8 cellular contexts compared by ENCODE assay signal in the genomic region with DNA sequence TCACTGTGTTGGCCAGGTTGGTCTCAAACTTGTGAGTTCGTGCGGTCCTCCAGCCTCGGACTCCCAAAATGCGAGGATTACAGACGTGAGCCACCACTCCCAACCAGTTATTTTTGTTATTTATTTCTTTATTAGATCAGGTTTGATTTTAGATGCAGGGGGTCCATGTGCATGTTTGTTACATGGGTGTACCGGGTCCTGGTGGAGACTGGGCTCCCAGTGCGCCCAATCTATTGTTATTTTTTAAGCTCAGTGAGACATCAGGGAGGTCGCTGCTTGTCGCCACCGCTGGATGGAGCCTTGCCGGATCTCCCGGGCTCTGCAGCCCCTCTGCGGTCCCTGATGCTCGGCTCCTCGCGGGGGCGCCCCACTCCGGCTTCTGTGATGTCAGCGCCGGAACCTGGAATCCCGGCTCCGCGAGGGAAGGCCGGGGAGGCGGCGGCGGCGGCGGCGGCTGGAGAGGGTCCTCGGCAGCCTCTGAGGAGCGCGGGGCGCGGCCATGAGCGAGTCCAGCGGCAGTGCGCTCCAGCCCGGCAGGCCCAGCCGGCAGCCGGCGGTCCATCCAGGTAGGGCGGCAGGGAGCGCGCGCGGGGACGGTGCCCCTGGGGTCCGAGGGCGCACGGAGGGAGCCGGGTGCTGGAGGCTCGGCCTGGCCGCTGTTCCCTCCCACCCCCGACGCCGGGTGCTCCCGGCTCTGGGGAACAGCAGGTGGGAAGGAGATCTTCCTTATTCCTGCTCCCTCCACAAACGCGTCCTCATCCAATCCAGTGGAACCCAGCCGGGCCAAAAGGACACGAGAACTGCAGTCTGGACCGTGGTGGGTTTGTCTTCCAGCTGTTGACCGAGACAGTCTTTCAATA. TPM values are rescaled to one million over a fixed set of nuclear protein-coding genes. Genes with fewer than 3 reads are reported as not detected.
DNase-seq lines count a peak whose midpoint lies in the region; TF ChIP-seq lines count a peak whose summit lies in the region.

Gene TMC7, plus strand, starts transcription at position 370 of the 860 bp plus-strand sequence. Its CDS starts 130 bp downstream, at position 500.

- peak within 1 kb of the TSS; percentile 25 for H3K4me3 Mint-ChIP-seq in activated naive CD8-positive, alpha-beta T cell
- H3K4me3 Mint-ChIP-seq in glutamatergic neuron (ENCODE audit: unreplicated experiment) = peak within 1 kb of the TSS; percentile 83

- H4K8ac ChIP-seq in neuronal stem cell (ENCODE audit: low read depth, low read length) = no peak within 1 kb of the TSS

- H3K9me3 ChIP-seq in HEK293 (ENCODE audit: control insufficient read depth, insufficient read depth, low read depth, low read length) = no peaks in the 10 kb centered on the region
- no peaks in the 10 kb centered on the region for H3K9me3 ChIP-seq in neuronal stem cell (replicated peaks in 1 of 2; ENCODE audit: control insufficient read depth in 2 of 2, insufficient read depth in 1 of 2, low read depth in 1 of 2, low read length in 2 of 2)
- H3K9me3 ChIP-seq in vagina = no peaks in the 10 kb centered on the region

- no peak within 1 kb of the TSS for H3K4ac ChIP-seq in neuronal stem cell (ENCODE audit: low read length)

- no peak within 1 kb of the TSS for H2BK12ac ChIP-seq in neuronal stem cell (ENCODE audit: low read length)

- POLR2A ChIA-PET in HEK293 (lab: Yijun Ruan, JAX) = interaction anchor here (0.6 to 2.5 kb wide), 6 partner anchors 15 to 182 kb away, joined by 3 to 10 read pairs (median 3); partner anchors contain the start of genes ARL6IP1 and COQ7

- no peak within 1 kb of the TSS for H3K27ac Mint-ChIP-seq in activated naive CD8-positive, alpha-beta T cell
- peak within 1 kb of the TSS; percentile 48 for H3K27ac Mint-ChIP-seq in glutamatergic neuron (ENCODE audit: unreplicated experiment)

- H3K27ac ChIP-seq in HEK293 (ENCODE audit: extremely low read depth, low read depth, low read length) = peak within 1 kb of the TSS; percentile 38; the same call in 1 of the 2 replicates
- H3K27ac ChIP-seq in neuronal stem cell (replicated peaks; ENCODE audit: low read length) = no peak within 1 kb of the TSS
- H3K27ac ChIP-seq in vagina = peak within 1 kb of the TSS; percentile 49

- no peaks in the 10 kb centered on the region; a peak in 1 of 3 replicates for H3K36me3 ChIP-seq in HEK293 (ENCODE audit: control insufficient read depth in 2 of 2, insufficient read depth in 1 of 2, low read length in 2 of 2)
- no peaks in the 10 kb centered on the region for H3K36me3 ChIP-seq in neuronal stem cell (replicated peaks in 1 of 2; ENCODE audit: control insufficient read depth in 2 of 2, insufficient read depth in 2 of 2, low read length in 2 of 2)
- no peaks in the 10 kb centered on the region for H3K36me3 ChIP-seq in vagina

- peak within 1 kb of the TSS; percentile 96 for H2AFZ ChIP-seq in neuronal stem cell (ENCODE audit: low read length)

- CTCF ChIA-PET in HEK293 (lab: Yijun Ruan, JAX) = interaction anchor here (0.6 to 4.4 kb wide), 27 partner anchors 9 to 391 kb away, joined by 3 to 53 read pairs (median 4); no protein-coding TSS in a partner anchor

- H3K4me1 Mint-ChIP-seq in activated naive CD8-positive, alpha-beta T cell (ENCODE audit: low read depth) = peaks cover 4% of the 10 kb centered on the region
- peaks cover 4% of the 10 kb centered on the region for H3K4me1 Mint-ChIP-seq in glutamatergic neuron (ENCODE audit: low read depth, unreplicated experiment)

- no peak for TF ChIP-seq POLR2A in vagina (IDR thresholded peaks at IDR 0.05)

- no peak within 1 kb of the TSS for H2BK120ac ChIP-seq in neuronal stem cell (ENCODE audit: low read depth, low read length)

- no peak within 1 kb of the TSS for H4K91ac ChIP-seq in neuronal stem cell (ENCODE audit: low read depth, low read length, poor library complexity)

- H3K27me3 ChIP-seq in neuronal stem cell (ENCODE audit: control insufficient read depth in 3 of 3, insufficient read depth in 3 of 3, low read depth in 1 of 3, low read length in 3 of 3) = no peaks in the 10 kb centered on the region
- no peaks in the 10 kb centered on the region for H3K27me3 ChIP-seq in vagina

- TF ChIP-seq CTCF in AG10803 (conservative IDR thresholded peaks at IDR 0.05; ENCODE audit: low read length) = peak; percentile 82
- TF ChIP-seq CTCF in HEK293 (tag by site-specific recombination; IDR thresholded peaks at IDR 0.05) = peak; percentile 95
- TF ChIP-seq CTCF in glutamatergic neuron (IDR thresholded peaks at IDR 0.05; ENCODE audit: partially characterized antibody, unreplicated experiment) = peak; percentile 59
- peak; percentile 43 to 71 (median 63) for TF ChIP-seq CTCF in vagina (IDR thresholded peaks at IDR 0.05)

- peak within 1 kb of the TSS; percentile 60 for H3K4me3 ChIP-seq in AG10803 (ENCODE audit: low read length)
- peak within 1 kb of the TSS; percentile 66 for H3K4me3 ChIP-seq in HEK293 (ENCODE audit: low read depth, low read length)
- peak within 1 kb of the TSS; percentile 60 to 93 for H3K4me3 ChIP-seq in neuronal stem cell (ENCODE audit: low read length in 2 of 2)
- peak within 1 kb of the TSS; percentile 52 to 63 for H3K4me3 ChIP-seq in vagina

- no peak within 1 kb of the TSS for H2BK5ac ChIP-seq in neuronal stem cell (ENCODE audit: low read length)

- H3K9me3 Mint-ChIP-seq in activated naive CD8-positive, alpha-beta T cell (ENCODE audit: low read depth) = no peaks in the 10 kb centered on the region
- H3K9me3 Mint-ChIP-seq in glutamatergic neuron (ENCODE audit: unreplicated experiment) = no peaks in the 10 kb centered on the region

- peak within 1 kb of the TSS; percentile 99 for H3K18ac ChIP-seq in neuronal stem cell (ENCODE audit: low read length)

- H3K79me1 ChIP-seq in neuronal stem cell (ENCODE audit: low read depth, low read length) = no peaks in the 10 kb centered on the region

- H3K4me2 ChIP-seq in neuronal stem cell (ENCODE audit: insufficient read depth, low read length, poor library complexity, severe bottlenecking) = peak within 1 kb of the TSS; percentile 66

- peaks cover 10% of the 10 kb centered on the region for H3K27me3 Mint-ChIP-seq in activated naive CD8-positive, alpha-beta T cell
- H3K27me3 Mint-ChIP-seq in glutamatergic neuron (ENCODE audit: unreplicated experiment) = peaks cover 1% of the 10 kb centered on the region

- intact Hi-C loops in vagina (cut with DNase I) = loop anchor here (10.0 kb wide), 1 partner anchor 91 kb away; no protein-coding TSS in a partner anchor

- peak within 1 kb of the TSS; percentile 87 for H3K23ac ChIP-seq in neuronal stem cell (ENCODE audit: low read depth, low read length, poor library complexity)

- peak within 1 kb of the TSS; percentile 99 for H3K9ac ChIP-seq in neuronal stem cell (ENCODE audit: low read depth, low read length, poor library complexity)

- WGBS in neuronal stem cell (ENCODE audit: extremely low coverage in 2 of 2, insufficient read length in 2 of 2, insufficient replicate concordance in 1 of 2), 2 donors = no CpG with 5 or more reads among the region's 64 CpGs

- no peak within 1 kb of the TSS for H3K14ac ChIP-seq in neuronal stem cell (ENCODE audit: low read length)

- no peaks in the 10 kb centered on the region for H3K36me3 Mint-ChIP-seq in activated naive CD8-positive, alpha-beta T cell
- H3K36me3 Mint-ChIP-seq in glutamatergic neuron (ENCODE audit: unreplicated experiment) = no peaks in the 10 kb centered on the region

- H3K4me1 ChIP-seq in HEK293 (ENCODE audit: control insufficient read depth, insufficient read depth, low read length) (no peaks in the 10 kb centered on the region), neuronal stem cell (ENCODE audit: control insufficient read depth in 2 of 2, insufficient read depth in 1 of 2, low read depth in 1 of 2, low read length in 2 of 2) (peaks cover 0 to 2% of the 10 kb centered on the region in 2 donors), vagina (no peaks in the 10 kb centered on the region)

- no peak within 1 kb of the TSS for H2BK15ac ChIP-seq in neuronal stem cell (ENCODE audit: low read length)

- peak; percentile 77 for DNase-seq in AG10803 (ENCODE audit: low read depth)
- peak; percentile 70 for DNase-seq in NCI-H524 treated with DMSO at 0.1 percent for 48 hours (lab: John Stamatoyannopoulos, UW)
- DNase-seq in glutamatergic neuron = peak; percentile 97
- DNase-seq in neuronal stem cell (ENCODE audit: low spot score) = peak; percentile 88
- no peak for DNase-seq in vagina (ENCODE audit: extremely low spot score in 2 of 2)
- DNase-seq in effector CD4-positive, alpha-beta T cell = no peak

- H2AK5ac ChIP-seq in neuronal stem cell (ENCODE audit: low read depth, low read length) = no peak within 1 kb of the TSS

TF ChIP-seq in HEK293, 187 proteins besides CTCF, POLR2A, EP300 and RAD21 (continues in another document):
- TF ChIP-seq OSR2 (tag by site-specific recombination; IDR thresholded peaks at IDR 0.05) (peak; percentile 51), ZBTB8A (tag by site-specific recombination; IDR thresholded peaks at IDR 0.05) (peak; percentile 76), ZNF341 (tag by site-specific recombination; IDR thresholded peaks at IDR 0.05; ENCODE audit: low read depth) (peak; percentile 99), ZSCAN30 (tag by site-specific recombination; IDR thresholded peaks at IDR 0.05) (peak; percentile 92), SP7 (tag by site-specific recombination; IDR thresholded peaks at IDR 0.05) (peak; percentile 29; the same call in 1 of the 2 replicates), ZXDB (tag by site-specific recombination; IDR thresholded peaks at IDR 0.05) (peak; percentile 64), ZNF433 (tag by site-specific recombination; IDR thresholded peaks at IDR 0.05; ENCODE audit: low read depth) (no peak), SP2 (tag by site-specific recombination; IDR thresholded peaks at IDR 0.05) (peak; percentile 17; the same call in 1 of the 2 replicates), IKZF3 (tag by site-specific recombination; IDR thresholded peaks at IDR 0.05) (peak; percentile 93)
- TF ChIP-seq, protein P1, sequence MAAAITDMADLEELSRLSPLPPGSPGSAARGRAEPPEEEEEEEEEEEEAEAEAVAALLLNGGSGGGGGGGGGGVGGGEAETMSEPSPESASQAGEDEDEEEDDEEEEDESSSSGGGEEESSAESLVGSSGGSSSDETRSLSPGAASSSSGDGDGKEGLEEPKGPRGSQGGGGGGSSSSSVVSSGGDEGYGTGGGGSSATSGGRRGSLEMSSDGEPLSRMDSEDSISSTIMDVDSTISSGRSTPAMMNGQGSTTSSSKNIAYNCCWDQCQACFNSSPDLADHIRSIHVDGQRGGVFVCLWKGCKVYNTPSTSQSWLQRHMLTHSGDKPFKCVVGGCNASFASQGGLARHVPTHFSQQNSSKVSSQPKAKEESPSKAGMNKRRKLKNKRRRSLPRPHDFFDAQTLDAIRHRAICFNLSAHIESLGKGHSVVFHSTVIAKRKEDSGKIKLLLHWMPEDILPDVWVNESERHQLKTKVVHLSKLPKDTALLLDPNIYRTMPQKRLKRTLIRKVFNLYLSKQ (tag by site-specific recombination; IDR thresholded peaks at IDR 0.05; ENCODE audit: borderline replicate concordance) = no peak

RNA-seq across cellular contexts. Expression of gene TMC7, which starts in this region (rescaled TPM):
- total RNA-seq in glutamatergic neuron (ENCODE audit: unreplicated experiment) (2.5 TPM), vagina (1.7 TPM)
- 6.0 TPM for polyA plus RNA-seq in neuronal stem cell (2013, experiment 1 of 2)
- 6.2 TPM for polyA plus RNA-seq in neuronal stem cell (2013, experiment 2 of 2)

Comparison
In these comparisons a context has a peak if more than half of its experiments do, and no peak if none do; other contexts are left out.
1. DNase-seq: peak in AG10803 (single experiment), NCI-H524 treated with DMSO at 0.1 percent for 48 hours (single experiment), glutamatergic neuron (single experiment) and neuronal stem cell (single experiment); none in vagina (0 of 2) and effector CD4-positive, alpha-beta T cell (single experiment).
2. Peak in every context shown above with its lines, with median percentiles within 50 percentile points of each other: H3K4me3 ChIP-seq and CTCF ChIP-seq.